ENCODE assay signal across 8 cellular contexts in genomic region chr19:12791345-12792047, GRCh38. TPM values are rescaled to one million over a fixed set of nuclear protein-coding genes. Genes with fewer than 3 reads are reported as not detected.
DNase-seq lines count a peak whose midpoint lies in the region; ATAC-seq, FAIRE-seq and TF ChIP-seq lines count a peak whose summit lies in the region.

JUNB (plus strand) TSS chr19:12791486; CDS start chr19:12791772, 286 bp downstream.

- TF ChIP-seq CTCF in GM10248 (IDR thresholded peaks at IDR 0.05; ENCODE audit: control extremely low read depth, extremely low read depth, low read depth, missing control alignments) (peak; percentile 11), astrocyte (IDR thresholded peaks at IDR 0.05; ENCODE audit: insufficient read depth, low read depth, low read length) (no peak), uterus (IDR thresholded peaks at IDR 0.05) (peak in 1 of 4 experiments; percentile 19)

- peaks cover 19% of the 10 kb centered on the region for H4K20me1 ChIP-seq in astrocyte (ENCODE audit: insufficient read depth, low read length)

- ATAC-seq in HG02642 (IDR thresholded peaks at IDR 0.05; ENCODE audit: poor library complexity, unreplicated experiment) (peak; percentile 36), right cardiac atrium (peak; percentile 67 to 74)

- peaks cover 38% of the 10 kb centered on the region for H3K4me1 ChIP-seq in astrocyte (ENCODE audit: insufficient read depth, low read length)
- H3K4me1 ChIP-seq in right cardiac atrium (ENCODE audit: control insufficient read depth, insufficient read depth, low read length): peaks cover 3% of the 10 kb centered on the region
- peaks cover 29% of the 10 kb centered on the region for H3K4me1 ChIP-seq in rectal smooth muscle tissue (ENCODE audit: control insufficient read depth, insufficient read depth, low read length)
- H3K4me1 ChIP-seq in uterus: peaks cover 0 to 10% of the 10 kb centered on the region in 2 donors

- peaks cover 21% of the 10 kb centered on the region for H3K79me2 ChIP-seq in astrocyte (ENCODE audit: insufficient read depth, low read length)

- peak within 1 kb of the TSS; percentile 96 for H3K27ac Mint-ChIP-seq in astrocyte (ENCODE audit: unreplicated experiment)

- DNase-seq in GM10248 (ENCODE audit: extremely low spot score) (peak; percentile 90), NCI-H2029 treated with DMSO at 0.1 percent for 48 hours (lab: John Stamatoyannopoulos, UW) (peak; percentile 81), T-helper 22 cell (ENCODE audit: low read depth) (peak; percentile 97), astrocyte (ENCODE audit: low read depth) (peak; percentile 88), right cardiac atrium (peak; percentile 99), uterus (peak; percentile 97)

- CTCF ChIA-PET in GM10248 (lab: Yijun Ruan, JAX): interaction anchor here (1.2 to 17.0 kb wide), 7 partner anchors 11 to 58 kb away, joined by 3 to 550 read pairs (median 5); partner anchors contain the start of genes HOOK2, RNASEH2A and THSD8

- H3K9me3 Mint-ChIP-seq in astrocyte (ENCODE audit: unreplicated experiment): no peaks in the 10 kb centered on the region

- H3K4me3 ChIP-seq in astrocyte (ENCODE audit: insufficient read depth, low read depth, low read length) (peak within 1 kb of the TSS; percentile 92), right cardiac atrium (ENCODE audit: low read length) (peak within 1 kb of the TSS; percentile 82), rectal smooth muscle tissue (ENCODE audit: low read length) (peak within 1 kb of the TSS; percentile 100), uterus (peak within 1 kb of the TSS; percentile 84 to 87)

- H3K36me3 ChIP-seq in astrocyte (ENCODE audit: insufficient read depth, low read length): no peaks in the 10 kb centered on the region
- H3K36me3 ChIP-seq in rectal smooth muscle tissue (ENCODE audit: control insufficient read depth, insufficient read depth, low read length): no peaks in the 10 kb centered on the region
- H3K36me3 ChIP-seq in uterus: no peaks in the 10 kb centered on the region

- peak within 1 kb of the TSS; percentile 93 for H3K4me3 Mint-ChIP-seq in astrocyte (ENCODE audit: unreplicated experiment)

- H3K27me3 ChIP-seq in astrocyte (ENCODE audit: insufficient read depth, low read length) (no peaks in the 10 kb centered on the region), right cardiac atrium (ENCODE audit: control insufficient read depth, insufficient read depth) (no peaks in the 10 kb centered on the region), rectal smooth muscle tissue (ENCODE audit: control insufficient read depth, insufficient read depth, low read length) (no peaks in the 10 kb centered on the region), uterus (no peaks in the 10 kb centered on the region)

- H3K9me3 ChIP-seq in astrocyte (ENCODE audit: insufficient read depth, low read depth, low read length) (no peaks in the 10 kb centered on the region), right cardiac atrium (ENCODE audit: control insufficient read depth, low read length) (no peaks in the 10 kb centered on the region), uterus (no peaks in the 10 kb centered on the region)

- H3K27ac ChIP-seq in astrocyte (ENCODE audit: low read depth, low read length): peak within 1 kb of the TSS; percentile 90
- peak within 1 kb of the TSS; percentile 98 for H3K27ac ChIP-seq in right cardiac atrium (ENCODE audit: low read length)
- peak within 1 kb of the TSS; percentile 94 for H3K27ac ChIP-seq in rectal smooth muscle tissue (ENCODE audit: low read depth, low read length)
- H3K27ac ChIP-seq in uterus: peak within 1 kb of the TSS; percentile 98 to 100

- no peaks in the 10 kb centered on the region for H3K27me3 Mint-ChIP-seq in astrocyte (ENCODE audit: low read depth, unreplicated experiment)

- under 1% methylated on average over 73 of the region's 73 CpGs for WGBS in right cardiac atrium

- H3K36me3 Mint-ChIP-seq in astrocyte (ENCODE audit: low read depth, unreplicated experiment): no peaks in the 10 kb centered on the region

- FAIRE-seq in astrocyte (lab: Jason Lieb, UNC): no peak

- H3K4me1 Mint-ChIP-seq in astrocyte (ENCODE audit: low read depth, unreplicated experiment): peaks cover 30% of the 10 kb centered on the region

- peak within 1 kb of the TSS; percentile 94 for H3K9ac ChIP-seq in astrocyte (ENCODE audit: low read length)
- peak within 1 kb of the TSS; percentile 98 for H3K9ac ChIP-seq in rectal smooth muscle tissue (ENCODE audit: low read length)

- peak; percentile 100 for TF ChIP-seq POLR2A in uterus (IDR thresholded peaks at IDR 0.05)

- H3K4me2 ChIP-seq in astrocyte (ENCODE audit: low read length): peak within 1 kb of the TSS; percentile 91

- POLR2A ChIA-PET in GM10248 (lab: Yijun Ruan, JAX): interaction anchor here (0.5 to 3.6 kb wide), 32 partner anchors 9 to 867 kb away, joined by 3 to 110 read pairs (median 4); partner anchors contain the start of genes CALR, GCDH, GET3 and MAN2B1

- intact Hi-C loops in right cardiac atrium (cut with DNase I): no loop called here
- intact Hi-C loops in uterus (cut with DNase I; ENCODE audit: low total_unique reads): loop anchor here (2.0 kb wide), 1 partner anchor 15 kb away; no protein-coding TSS in a partner anchor

- peak within 1 kb of the TSS; percentile 58 for H2AFZ ChIP-seq in astrocyte (ENCODE audit: low read depth, low read length)

RNA-seq across cellular contexts. Expression of gene JUNB, which starts in this region (rescaled TPM):
- 101 and 126 TPM in 2 replicates for total RNA-seq in astrocyte
- total RNA-seq in right cardiac atrium: 100 to 1,000 TPM in 1 of 4 donors, 10 to 100 TPM in 3; 29.9 to 209 (median 51.9) TPM
- polyA plus RNA-seq in right cardiac atrium: 156 TPM
- 100 to 1,000 TPM in 1 of 4 donors, 10 to 100 TPM in 3; 47.4 to 417 (median 81.5) TPM for total RNA-seq in uterus

Comparison
In these comparisons a context has a peak if more than half of its experiments do, and no peak if none do; other contexts are left out.
1. Peak in every context shown above with its lines: DNase-seq, ATAC-seq, H3K4me3 ChIP-seq and H3K27ac ChIP-seq.